In the genomic region with DNA sequence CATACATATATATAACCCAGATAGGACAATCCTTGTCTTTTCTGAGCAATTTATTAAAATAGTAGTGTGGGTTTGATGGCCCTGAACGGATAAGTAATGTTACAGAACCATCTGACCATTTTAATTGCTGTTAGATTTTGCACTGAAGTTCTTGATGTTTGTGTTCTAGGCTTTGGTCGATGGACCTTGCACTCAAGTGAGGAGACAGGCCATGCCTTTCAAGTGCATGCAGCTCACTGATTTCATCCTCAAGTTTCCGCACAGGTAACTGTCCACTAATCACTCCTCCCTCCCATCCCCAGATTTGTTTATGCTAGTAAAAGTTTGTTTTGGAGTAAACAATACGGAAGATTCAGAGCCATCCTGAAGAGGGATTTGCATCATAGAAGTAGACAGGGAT, we compare ENCODE assay signal across 9 cellular contexts. TPM values are rescaled to one million over a fixed set of nuclear protein-coding genes. Genes with fewer than 3 reads are reported as not detected.
DNase-seq lines count a peak whose midpoint lies in the region; ATAC-seq and TF ChIP-seq lines count a peak whose summit lies in the region.
"Had no signal": no experiment of that assay in that cellular context is flagged by ENCODE, and none has a peak within 500 bp of the region (broad histone marks: within the 10 kb centered on the region; RNA-seq: fewer than 3 reads in every experiment).

No MANE protein-coding gene starts in this region.

- H3K79me2 ChIP-seq in OCI-LY3 (ENCODE audit: low read length) = peaks cover 40% of the 10 kb centered on the region

- H3K9me3 ChIP-seq in OCI-LY3 (ENCODE audit: insufficient read depth, low read length) (no peaks in the 10 kb centered on the region), endocrine pancreas (ENCODE audit: control insufficient read depth, low read length) (no peaks in the 10 kb centered on the region), tibial nerve (no peaks in the 10 kb centered on the region)

- TF ChIP-seq POLR2A in tibial nerve (IDR thresholded peaks at IDR 0.05) = no peak

- TF ChIP-seq EP300 in tibial nerve (IDR thresholded peaks at IDR 0.05) = no peak

- intact Hi-C loops in Calu3 (cut with micrococcal nuclease; ENCODE audit: unreplicated experiment) = loop anchor here (2.0 kb wide), 1 partner anchor 128 kb away; no protein-coding TSS in a partner anchor

- DNase-seq in Calu3 (no peak), osteocyte (ENCODE audit: extremely low spot score, unreplicated experiment) (no peak), tibial nerve (ENCODE audit: low spot score in 2 of 2) (no peak)
- DNase-seq: effector memory CD4-positive, alpha-beta T cell had no signal

- H3K4me1 ChIP-seq in OCI-LY3 (ENCODE audit: low read length) (peaks cover 21% of the 10 kb centered on the region), endocrine pancreas (ENCODE audit: control insufficient read depth, insufficient read depth, low read length) (peaks cover 8% of the 10 kb centered on the region), tibial nerve (peaks cover 4 to 45% (median 20%) of the 10 kb centered on the region in 4 donors)

- no peak for ATAC-seq in GM18873 (IDR thresholded peaks at IDR 0.05; ENCODE audit: low FRiP score, unreplicated experiment)
- no peak for ATAC-seq in GM21529 (IDR thresholded peaks at IDR 0.05; ENCODE audit: unreplicated experiment)
- no peak for ATAC-seq in GM19455 (IDR thresholded peaks at IDR 0.05; ENCODE audit: unreplicated experiment)

- WGBS in tibial nerve, 2 donors = 90 to 91% methylated on average over 4 of the region's 4 CpGs

- CTCF ChIA-PET in Calu3 (lab: Charles Lee) = interaction anchor here (0.6 kb wide), 1 partner anchor 54 kb away, joined by 3 read pairs; no protein-coding TSS in a partner anchor

- peak overlapping the region; percentile 90 for H3K4me2 ChIP-seq in OCI-LY3 (ENCODE audit: low read length)

- peaks cover 19% of the 10 kb centered on the region for H4K20me1 ChIP-seq in OCI-LY3 (ENCODE audit: insufficient read depth, low read length)

- H3K36me3 Mint-ChIP-seq in Calu3 (ENCODE audit: insufficient read depth, unreplicated experiment) (peaks cover 77% of the 10 kb centered on the region), osteocyte (ENCODE audit: unreplicated experiment) (peaks cover 35% of the 10 kb centered on the region)

- TF ChIP-seq CTCF in Calu3 (IDR thresholded peaks at IDR 0.05; ENCODE audit: unreplicated experiment) = no peak
- no peak for TF ChIP-seq CTCF in OCI-LY3 (IDR thresholded peaks at IDR 0.05; ENCODE audit: low read depth, low read length)
- no peak for TF ChIP-seq CTCF in osteocyte (IDR thresholded peaks at IDR 0.05)
- no peak for TF ChIP-seq CTCF in tibial nerve (IDR thresholded peaks at IDR 0.05)

- H3K9ac ChIP-seq in OCI-LY3 (ENCODE audit: low read length) (peak overlapping the region; percentile 97), endocrine pancreas (ENCODE audit: control insufficient read depth, insufficient read depth, low read length) (peak overlapping the region; percentile 24)

- H3K27me3 ChIP-seq in OCI-LY3 (ENCODE audit: low read depth, low read length) (no peaks in the 10 kb centered on the region), endocrine pancreas (ENCODE audit: control insufficient read depth, insufficient read depth, low read length) (no peaks in the 10 kb centered on the region), tibial nerve (no peaks in the 10 kb centered on the region)

- no peak overlapping the region for H2AFZ ChIP-seq in OCI-LY3 (ENCODE audit: low read depth, low read length)

- H3K27ac ChIP-seq in OCI-LY3 (ENCODE audit: low read length) (no peak overlapping the region), tibial nerve (peak overlapping the region in 2 of 4 donors; percentile 93 to 96)

- peak overlapping the region; percentile 95 for H3K4me3 ChIP-seq in OCI-LY3 (ENCODE audit: low read length)
- peak overlapping the region; percentile 94 for H3K4me3 ChIP-seq in endocrine pancreas (ENCODE audit: control insufficient read depth, insufficient read depth, low read length)
- peak overlapping the region in 1 of 4 donors; percentile 99 for H3K4me3 ChIP-seq in tibial nerve

- no peaks in the 10 kb centered on the region for H3K27me3 Mint-ChIP-seq in Calu3 (ENCODE audit: unreplicated experiment)
- no peaks in the 10 kb centered on the region for H3K27me3 Mint-ChIP-seq in osteocyte (ENCODE audit: unreplicated experiment)

- H3K36me3 ChIP-seq in OCI-LY3 (replicated peaks; ENCODE audit: low read depth, low read length) = peaks cover 43% of the 10 kb centered on the region
- peaks cover 3% of the 10 kb centered on the region for H3K36me3 ChIP-seq in endocrine pancreas (ENCODE audit: control insufficient read depth, insufficient read depth, low read length)
- H3K36me3 ChIP-seq in tibial nerve = peaks cover 0 to 53% (median 31%) of the 10 kb centered on the region in 3 donors

- no peaks in the 10 kb centered on the region for H3K9me3 Mint-ChIP-seq in Calu3 (ENCODE audit: low read depth, unreplicated experiment)
- H3K9me3 Mint-ChIP-seq in osteocyte (ENCODE audit: unreplicated experiment) = no peaks in the 10 kb centered on the region

- H3K4me1 Mint-ChIP-seq in Calu3 (ENCODE audit: low read depth, unreplicated experiment) (peaks cover 15% of the 10 kb centered on the region), osteocyte (ENCODE audit: unreplicated experiment) (peaks cover 32% of the 10 kb centered on the region)

- H3K4me3 Mint-ChIP-seq in Calu3 (ENCODE audit: low read depth, unreplicated experiment) = peak overlapping the region; percentile 86
- H3K4me3 Mint-ChIP-seq in osteocyte (ENCODE audit: unreplicated experiment) = peak overlapping the region; percentile 80

- BruUV-seq in Calu3 (replicated peaks; lab: Mats Ljungman, UMichigan) = no TSS peak

- H3K27ac Mint-ChIP-seq in Calu3 (ENCODE audit: unreplicated experiment) = peak overlapping the region; percentile 78
- peak overlapping the region; percentile 45 for H3K27ac Mint-ChIP-seq in osteocyte (ENCODE audit: unreplicated experiment)

RNA-seq across cellular contexts. Expression of gene RPL14, which starts 1.3 kb away (rescaled TPM):
- total RNA-seq in Calu3 (2022) (1,147 and 1,349 TPM in 2 replicates), osteocyte (1,629 and 1,726 TPM in 2 replicates), tibial nerve (100 to 1,000 TPM; 263 to 397 (median 270) TPM)

RNA-seq across cellular contexts. Expression of gene ZNF619, which starts 18.4 kb away (rescaled TPM):
- total RNA-seq in Calu3 (2022) = 8.3 and 8.4 TPM in 2 replicates
- total RNA-seq in osteocyte = 6.7 and 8.4 TPM in 2 replicates
- total RNA-seq in tibial nerve = 1 to 10 TPM; 3.9 to 8.1 (median 4.6) TPM

RNA-seq across cellular contexts. Expression of gene ZNF620, which starts 47.4 kb away (rescaled TPM):
- 11.3 and 13.6 TPM in 2 replicates for total RNA-seq in Calu3 (2022)
- total RNA-seq in osteocyte = 3.7 and 4.8 TPM in 2 replicates
- total RNA-seq in tibial nerve = 1 to 10 TPM; 1.2 to 3.3 (median 2.2) TPM
